Comparison of ENCODE assay signal across 21 cellular contexts in the genomic region with DNA sequence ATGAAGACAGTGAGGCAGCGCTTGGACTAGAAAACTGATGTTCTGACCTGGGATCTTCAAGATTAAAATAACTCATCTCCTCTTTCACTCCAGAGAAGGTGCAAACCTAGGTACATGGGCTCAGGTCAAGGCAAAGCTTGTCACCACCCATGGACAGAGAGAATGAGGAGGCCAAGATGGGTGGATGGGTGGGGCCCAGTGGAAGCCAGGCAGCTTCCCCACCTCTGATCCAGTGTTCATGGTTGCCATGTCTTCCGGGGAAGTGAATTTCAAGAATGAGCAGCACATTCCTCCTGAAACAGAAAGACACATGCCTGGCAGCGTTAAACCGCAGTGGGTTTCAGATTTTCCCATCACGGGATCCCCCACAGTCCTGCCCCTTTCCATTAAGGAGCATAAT.
"Had no signal": no experiment of that assay in that cellular context is flagged by ENCODE, and none has a peak within 500 bp of the region (broad histone marks: within the 10 kb centered on the region; RNA-seq: fewer than 3 reads in every experiment).

No MANE protein-coding gene starts in this region.

- ATAC-seq: K562 had no signal

- H3K4me3 ChIP-seq: K562, SJSA1, SK-N-MC had no signal

- H3K27me3 ChIP-seq: SJSA1 had no signal

- H3K36me3 ChIP-seq: SJSA1 had no signal

- H3K4me1 ChIP-seq: SJSA1 had no signal

- H3K27ac ChIP-seq: HL-60, KMS-11, SJSA1, SK-N-MC had no signal

- DNase-seq: Kasumi-1, MM.1S, NCI-H1092 treated with DMSO at 0.1 percent for 48 hours, NCI-H1436, NCI-H2029, NCI-H2081 treated with DMSO at 0.1 percent for 48 hours, NCI-H2171, NCI-H226, NCI-H446, NCI-H510A, NCI-H524 treated with DMSO at 0.1 percent for 48 hours, NCI-H69, NCI-H774, Right ventricle myocardium superior, RPMI8226, SIG-M5 had no signal

- H3K9me3 ChIP-seq: SJSA1 had no signal
